2 cellular contexts compared by ENCODE assay signal in genomic region chr6:13828656-13829301, GRCh38.
TF ChIP-seq lines count a peak whose summit lies in the region.
"Not testable (repeated sequence)": the region's sequence is repeated elsewhere in the genome, so short reads cannot be mapped to it uniquely, and the experiment has no call there.

No MANE protein-coding gene starts in this region.

TF ChIP-seq in K562, 482 proteins besides CTCF, POLR2A, EP300 and RAD21 (continues in another document):
- peak; percentile 24; the same call in 1 of the 2 replicates for TF ChIP-seq TRIM28 (IDR thresholded peaks at IDR 0.05)
- TF ChIP-seq TRIM24 (IDR thresholded peaks at IDR 0.05): peak; percentile 40 to 71; a peak in 3 of 4 replicates
- TF ChIP-seq ARID1B (IDR thresholded peaks at IDR 0.05): 0 out of 2 replicates have a peak, but pooled peaks have one; percentile 9
- peak in 1 of 2 experiments; percentile 21 for TF ChIP-seq AFF1 (IDR thresholded peaks at IDR 0.05; ENCODE audit: low read depth in 1 of 2, partially characterized antibody in 2 of 2)
- peak; percentile 33; the same call in 1 of the 2 replicates for TF ChIP-seq NR2C1 (IDR thresholded peaks at IDR 0.05)
- not testable (repeated sequence) for TF ChIP-seq NR2C1 (tag; IDR thresholded peaks at IDR 0.05)
- TF ChIP-seq MAX (CRISPR knock-in tag; IDR thresholded peaks at IDR 0.05): peak; percentile 32; the same call in 1 of the 2 replicates

TF ChIP-seq in HepG2, 621 proteins besides CTCF, POLR2A, EP300 and RAD21 (continues in another document):
- TF ChIP-seq CREM (IDR thresholded peaks at IDR 0.05) (peak; percentile 46; the same call in 1 of the 2 replicates), ZNF547 (CRISPR knock-in tag; IDR thresholded peaks at IDR 0.05) (0 out of 2 replicates have a peak, but pooled peaks have one; percentile 31), ZMYM4 (CRISPR knock-in tag; IDR thresholded peaks at IDR 0.05) (peak; percentile 89), HNF4G (IDR thresholded peaks at IDR 0.05; ENCODE audit: borderline replicate concordance, low read depth, low read length) (peak; percentile 75), MED1 (CRISPR knock-in tag; IDR thresholded peaks at IDR 0.05) (peak; percentile 32; the same call in 1 of the 2 replicates), FOXJ3 (CRISPR knock-in tag; IDR thresholded peaks at IDR 0.05; ENCODE audit: borderline replicate concordance) (0 out of 2 replicates have a peak, but pooled peaks have one; percentile 67), BCL6 (CRISPR knock-in tag; IDR thresholded peaks at IDR 0.05) (peak; percentile 35; the same call in 1 of the 2 replicates), ZBED4 (CRISPR knock-in tag; IDR thresholded peaks at IDR 0.05; ENCODE audit: borderline replicate concordance) (peak; percentile 78; the same call in 1 of the 2 replicates), ISL2 (CRISPR knock-in tag; IDR thresholded peaks at IDR 0.05) (peak; percentile 47; the same call in 1 of the 2 replicates), FOXK2 (IDR thresholded peaks at IDR 0.05) (0 out of 2 replicates have a peak, but pooled peaks have one; percentile 42), FOXP1 (IDR thresholded peaks at IDR 0.05) (peak; percentile 26; the same call in 1 of the 2 replicates), FOXP1 (CRISPR knock-in tag; IDR thresholded peaks at IDR 0.05) (0 out of 2 replicates have a peak, but pooled peaks have one; percentile 10), FOXP4 (CRISPR knock-in tag; IDR thresholded peaks at IDR 0.05) (peak; percentile 26; the same call in 1 of the 2 replicates), NR2C2 (CRISPR knock-in tag; IDR thresholded peaks at IDR 0.05; ENCODE audit: borderline replicate concordance) (peak; percentile 56; the same call in 1 of the 2 replicates), ZNF264 (CRISPR knock-in tag; IDR thresholded peaks at IDR 0.05) (0 out of 2 replicates have a peak, but pooled peaks have one; percentile 29), GATA4 (IDR thresholded peaks at IDR 0.05; ENCODE audit: borderline replicate concordance, low read depth) (peak; percentile 73; the same call in 1 of the 2 replicates), ONECUT2 (CRISPR knock-in tag; IDR thresholded peaks at IDR 0.05) (0 out of 2 replicates have a peak, but pooled peaks have one; percentile 18), HNF1A (CRISPR knock-in tag; IDR thresholded peaks at IDR 0.05; ENCODE audit: borderline replicate concordance) (0 out of 2 replicates have a peak, but pooled peaks have one; percentile 39), ZNF430 (CRISPR knock-in tag; IDR thresholded peaks at IDR 0.05) (0 out of 2 replicates have a peak, but pooled peaks have one; percentile 34), ZNF629 (CRISPR knock-in tag; conservative IDR thresholded peaks at IDR 0.05) (0 out of 2 replicates have a peak, but pooled peaks have one; percentile 7), TRIM24 (CRISPR knock-in tag; IDR thresholded peaks at IDR 0.05) (peak; percentile 74; the same call in 1 of the 2 replicates), ESRRA (CRISPR knock-in tag; IDR thresholded peaks at IDR 0.05; ENCODE audit: low read depth) (peak; percentile 57; the same call in 1 of the 2 replicates), PAXIP1 (CRISPR knock-in tag; conservative IDR thresholded peaks at IDR 0.05) (peak; percentile 81), ZNF644 (CRISPR knock-in tag; IDR thresholded peaks at IDR 0.05; ENCODE audit: low read depth) (0 out of 2 replicates have a peak, but pooled peaks have one; percentile 12), GMEB1 (CRISPR knock-in tag; IDR thresholded peaks at IDR 0.05; ENCODE audit: borderline replicate concordance) (peak; percentile 52; the same call in 1 of the 2 replicates), NR2F1 (CRISPR knock-in tag; IDR thresholded peaks at IDR 0.05) (peak in 1 of 2 experiments; percentile 61; a peak in 1 of 4 replicates), AHDC1 (CRISPR knock-in tag; IDR thresholded peaks at IDR 0.05; ENCODE audit: borderline replicate concordance) (peak; percentile 70; the same call in 1 of the 2 replicates)
- not testable (repeated sequence) for TF ChIP-seq CREM (CRISPR knock-in tag; IDR thresholded peaks at IDR 0.05); HNF4G (CRISPR knock-in tag; IDR thresholded peaks at IDR 0.05; ENCODE audit: borderline replicate concordance, low read depth); HNF1A (IDR thresholded peaks at IDR 0.05; ENCODE audit: low read depth)
